1 cellular context compared by ENCODE assay signal in genomic region chr9:110047955-110048472, GRCh38.
TF ChIP-seq lines count a peak whose summit lies in the region.

No MANE protein-coding gene starts in this region.

TF ChIP-seq in HepG2, 621 proteins besides CTCF, POLR2A, EP300 and RAD21 (continued from another document):
- no peak for TF ChIP-seq IKZF5 (CRISPR knock-in tag; IDR thresholded peaks at IDR 0.05)
- no peak for TF ChIP-seq ZFP62 (CRISPR knock-in tag; IDR thresholded peaks at IDR 0.05)
- no peak for TF ChIP-seq EHMT2 (IDR thresholded peaks at IDR 0.05; ENCODE audit: borderline replicate concordance, low read depth, low read length)
- no peak for TF ChIP-seq SETDB1 (CRISPR knock-in tag; IDR thresholded peaks at IDR 0.05; ENCODE audit: borderline replicate concordance)
